19 cellular contexts compared by ENCODE assay signal in genomic region chr2:175854149-175854548, GRCh38.
DNase-seq lines count a peak whose midpoint lies in the region; ATAC-seq and TF ChIP-seq lines count a peak whose summit lies in the region.
"Had no signal": no experiment of that assay in that cellular context is flagged by ENCODE, and none has a peak within 500 bp of the region (broad histone marks: within the 10 kb centered on the region; RNA-seq: fewer than 3 reads in every experiment).

No MANE protein-coding gene starts in this region.

- peaks cover 6% of the 10 kb centered on the region for H3K27me3 Mint-ChIP-seq in activated CD8-positive, alpha-beta T cell treated with anti-CD3 and anti-CD28 coated beads for 36 hours
- H3K27me3 Mint-ChIP-seq in activated T-cell treated with anti-CD3 and anti-CD28 coated beads, Interleukin-2, amount 50 U/mL, for 4 hours (ENCODE audit: low read depth): peaks cover 2% of the 10 kb centered on the region

- ATAC-seq in activated CD8-positive, alpha-beta T cell treated with anti-CD3 and anti-CD28 coated beads for 36 hours: no peak
- no peak for ATAC-seq in activated T-cell treated with anti-CD3 and anti-CD28 coated beads, Interleukin-2, amount 50 U/mL, for 4 hours
- no peak for ATAC-seq in GM21723 (IDR thresholded peaks at IDR 0.05; ENCODE audit: unreplicated experiment)
- ATAC-seq: GM12878, left lung had no signal

- no peaks in the 10 kb centered on the region for H3K36me3 Mint-ChIP-seq in activated CD8-positive, alpha-beta T cell treated with anti-CD3 and anti-CD28 coated beads for 36 hours (ENCODE audit: low read depth)
- H3K36me3 Mint-ChIP-seq in activated T-cell treated with anti-CD3 and anti-CD28 coated beads, Interleukin-2, amount 50 U/mL, for 4 hours (ENCODE audit: insufficient read depth): no peaks in the 10 kb centered on the region
- H3K36me3 Mint-ChIP-seq: activated naive CD8-positive, alpha-beta T cell treated with anti-CD3 and anti-CD28 coated beads for 36 hours had no signal

- no peaks in the 10 kb centered on the region for H3K9me3 Mint-ChIP-seq in activated CD8-positive, alpha-beta T cell treated with anti-CD3 and anti-CD28 coated beads for 36 hours
- H3K9me3 Mint-ChIP-seq in activated T-cell treated with anti-CD3 and anti-CD28 coated beads, Interleukin-2, amount 50 U/mL, for 4 hours: no peaks in the 10 kb centered on the region

- H3K27ac Mint-ChIP-seq in activated CD8-positive, alpha-beta T cell treated with anti-CD3 and anti-CD28 coated beads for 36 hours: no peak overlapping the region
- H3K27ac Mint-ChIP-seq: activated naive CD8-positive, alpha-beta T cell treated with anti-CD3 and anti-CD28 coated beads for 36 hours had no signal

- TF ChIP-seq CTCF in activated CD8-positive, alpha-beta T cell treated with anti-CD3 and anti-CD28 coated beads for 36 hours (IDR thresholded peaks at IDR 0.05): no peak

- DNase-seq in DMS 273 (lab: John Stamatoyannopoulos, UW; ENCODE audit: unreplicated experiment) (peak; percentile 70), NCI-H1417 (lab: John Stamatoyannopoulos, UW) (peak in 2 of 3 experiments; percentile 74 to 96), NCI-H748 (lab: John Stamatoyannopoulos, UW; ENCODE audit: unreplicated experiment) (peak; percentile 97), left kidney (ENCODE audit: low read depth, low spot score) (peak; percentile 29), NCI-H2196 treated with DMSO at 0.1 percent for 48 hours (lab: John Stamatoyannopoulos, UW; ENCODE audit: unreplicated experiment) (no peak)
- DNase-seq in activated CD8-positive, alpha-beta T cell treated with anti-CD3 and anti-CD28 coated beads for 36 hours: no peak
- no peak for DNase-seq in activated T-cell treated with anti-CD3 and anti-CD28 coated beads, Interleukin-2, amount 50 U/mL, for 4 hours
- DNase-seq: activated CD4-positive, alpha-beta T cell treated with anti-CD3 and anti-CD28 coated beads, Interleukin-2, amount 50 U/mL, for 48 hours; activated naive CD8-positive, alpha-beta T cell treated with anti-CD3 and anti-CD28 coated beads for 36 hours; activated T-cell treated with anti-CD3 and anti-CD28 coated beads, Interleukin-2, amount 50 U/mL, for 1 hour; brain microvascular endothelial cell; cortex of kidney; left lung; NCI-H510A; sigmoid colon; stimulated activated CD4-positive, alpha-beta T cell treated with anti-CD3 and anti-CD28 coated beads, Interleukin-2, amount 100 ng/mL, for 24 hours; WERI-Rb-1 had no signal

- POLR2A ChIA-PET in activated CD8-positive, alpha-beta T cell treated with anti-CD3 and anti-CD28 coated beads for 36 hours (lab: Charles Lee): no interaction called here

- intact Hi-C loops in activated CD8-positive, alpha-beta T cell treated with anti-CD3 and anti-CD28 coated beads for 36 hours (cut with micrococcal nuclease): no loop called here

- no peaks in the 10 kb centered on the region for H3K4me1 Mint-ChIP-seq in activated CD8-positive, alpha-beta T cell treated with anti-CD3 and anti-CD28 coated beads for 36 hours (ENCODE audit: low read depth)
- no peaks in the 10 kb centered on the region for H3K4me1 Mint-ChIP-seq in activated T-cell treated with anti-CD3 and anti-CD28 coated beads, Interleukin-2, amount 50 U/mL, for 4 hours (ENCODE audit: low read depth)
- H3K4me1 Mint-ChIP-seq: activated naive CD8-positive, alpha-beta T cell treated with anti-CD3 and anti-CD28 coated beads for 36 hours had no signal

- CTCF ChIA-PET in activated CD8-positive, alpha-beta T cell treated with anti-CD3 and anti-CD28 coated beads for 36 hours (lab: Charles Lee): no interaction called here

- no peak overlapping the region for H3K4me3 Mint-ChIP-seq in activated CD8-positive, alpha-beta T cell treated with anti-CD3 and anti-CD28 coated beads for 36 hours
- no peak overlapping the region for H3K4me3 Mint-ChIP-seq in activated T-cell treated with anti-CD3 and anti-CD28 coated beads, Interleukin-2, amount 50 U/mL, for 4 hours
- H3K4me3 Mint-ChIP-seq: activated naive CD8-positive, alpha-beta T cell treated with anti-CD3 and anti-CD28 coated beads for 36 hours had no signal

Comparison
In these comparisons a context has a peak if more than half of its experiments do, and no peak if none do; other contexts are left out.
1. DNase-seq: peak in DMS 273 (single experiment), NCI-H1417 (2 of 3), NCI-H748 (single experiment) and left kidney (single experiment); none in NCI-H2196 treated with DMSO at 0.1 percent for 48 hours (single experiment), activated CD8-positive, alpha-beta T cell treated with anti-CD3 and anti-CD28 coated beads for 36 hours (single experiment) and activated T-cell treated with anti-CD3 and anti-CD28 coated beads, Interleukin-2, amount 50 U/mL, for 4 hours (single experiment).